In genomic region chr15:101723874-101724674, GRCh38 we compare ENCODE assay signal across 8 cellular contexts. TPM values are rescaled to one million over a fixed set of nuclear protein-coding genes. Genes with fewer than 3 reads are reported as not detected.
DNase-seq lines count a peak whose midpoint lies in the region; TF ChIP-seq lines count a peak whose summit lies in the region.

Gene TARS3 (minus strand): TSS chr15:101724473. CDS start chr15:101724387, 86 bp downstream.

- no CpG with 5 or more reads among the region's 93 CpGs for WGBS in H9 (ENCODE audit: extremely low coverage, insufficient read length, low lambda C conversion rate)
- whole genome bisulfite sequencing in suprapubic skin, result 0% methylated on average over 19 of the region's 93 CpGs

- no peak within 1 kb of the TSS for H2BK20ac ChIP-seq in H9 (ENCODE audit: low read depth, low read length, poor library complexity, severe bottlenecking)

- no peaks in the 10 kb centered on the region for H3K27me3 Mint-ChIP-seq in H9 (ENCODE audit: low read depth)

- H3K27me3 ChIP-seq in H9 (ENCODE audit: insufficient read depth, low read length), result no peaks in the 10 kb centered on the region
- H3K27me3 ChIP-seq in Loucy (ENCODE audit: insufficient read depth, low read length, poor library complexity, severe bottlenecking), result no peaks in the 10 kb centered on the region
- H3K27me3 ChIP-seq in SJSA1 (replicated peaks), result no peaks in the 10 kb centered on the region
- no peaks in the 10 kb centered on the region for H3K27me3 ChIP-seq in suprapubic skin

- H2BK15ac ChIP-seq in H9 (ENCODE audit: low read depth, low read length), result no peak within 1 kb of the TSS

- H2AFZ ChIP-seq in H9 (ENCODE audit: low read length), result no peak within 1 kb of the TSS
- peak within 1 kb of the TSS; percentile 88 for H2AFZ ChIP-seq in Loucy (ENCODE audit: low read length)

- peak within 1 kb of the TSS; percentile 35 for H3K9ac ChIP-seq in H9 (ENCODE audit: extremely low read depth, insufficient read length, low read length)
- peak within 1 kb of the TSS; percentile 73 for H3K9ac ChIP-seq in Loucy (ENCODE audit: low read depth, low read length, poor library complexity, severe bottlenecking)

- H2BK120ac ChIP-seq in H9 (ENCODE audit: low read depth, low read length, poor library complexity, severe bottlenecking), result no peak within 1 kb of the TSS

- no peak within 1 kb of the TSS for H2BK12ac ChIP-seq in H9 (ENCODE audit: insufficient read length, low read depth, low read length)

- H3K4me1 ChIP-seq in H9 (ENCODE audit: insufficient read depth, low read length), result no peaks in the 10 kb centered on the region
- H3K4me1 ChIP-seq in Loucy (ENCODE audit: insufficient read depth, low read length, poor library complexity, severe bottlenecking), result peaks cover 15% of the 10 kb centered on the region
- peaks cover 6% of the 10 kb centered on the region for H3K4me1 ChIP-seq in SJSA1 (replicated peaks)
- H3K4me1 ChIP-seq in suprapubic skin, result peaks cover 13% of the 10 kb centered on the region

- no peak within 1 kb of the TSS for H3K4ac ChIP-seq in H9 (ENCODE audit: low read depth, low read length)

- TF ChIP-seq POLR2A in suprapubic skin (IDR thresholded peaks at IDR 0.05), result peak; percentile 63 to 83

- no peaks in the 10 kb centered on the region for H3K9me2 ChIP-seq in Loucy (replicated peaks; ENCODE audit: low read depth, low read length)

- H4K91ac ChIP-seq in H9 (ENCODE audit: insufficient read length, low read depth, low read length), result no peak within 1 kb of the TSS

- peak; percentile 27; the same call in 2 of the 3 replicates for TF ChIP-seq CTCF in H9 (conservative IDR thresholded peaks at IDR 0.05)
- TF ChIP-seq CTCF in Loucy (conservative IDR thresholded peaks at IDR 0.05; ENCODE audit: low read length), result peak; percentile 37
- no peak for TF ChIP-seq CTCF in suprapubic skin (IDR thresholded peaks at IDR 0.05)

- DNase-seq in GM03348 (ENCODE audit: low spot score), result peak; percentile 99
- DNase-seq in H9, result peak; percentile 95
- DNase-seq in SJSA1 (ENCODE audit: low read depth in 1 of 2, low spot score in 2 of 2), result peak; percentile 90 to 94
- DNase-seq in activated naive CD4-positive, alpha-beta T cell treated with Interleukin-2 at 50 U/mL for 16 hours, result peak; percentile 96
- DNase-seq in germinal center (ENCODE audit: low spot score), result peak; percentile 96
- peak; percentile 94 for DNase-seq in occipital lobe (lab: John Stamatoyannopoulos, UW)
- peak; percentile 97 for DNase-seq in suprapubic skin (ENCODE audit: low spot score in 2 of 2)

- H3K9me3 ChIP-seq in H9 (ENCODE audit: control insufficient read depth, low read depth, low read length), result no peaks in the 10 kb centered on the region
- peaks cover 3% of the 10 kb centered on the region; the same call in 1 of the 2 replicates for H3K9me3 ChIP-seq in Loucy (ENCODE audit: insufficient read depth, low read depth, low read length)
- H3K9me3 ChIP-seq in SJSA1 (replicated peaks), result no peaks in the 10 kb centered on the region
- no peaks in the 10 kb centered on the region for H3K9me3 ChIP-seq in suprapubic skin

- peaks cover 5% of the 10 kb centered on the region; the same call in 1 of the 2 replicates for H3K36me3 ChIP-seq in Loucy (ENCODE audit: insufficient read depth, low read length)
- peaks cover 35% of the 10 kb centered on the region for H3K36me3 ChIP-seq in SJSA1
- peaks cover 24% of the 10 kb centered on the region for H3K36me3 ChIP-seq in suprapubic skin

- H3K4me3 Mint-ChIP-seq in H9, result peak within 1 kb of the TSS; percentile 78 to 83

- no peak within 1 kb of the TSS for H3K56ac ChIP-seq in H9 (ENCODE audit: insufficient read length, low read depth, low read length)

- H3F3A ChIP-seq in Loucy (ENCODE audit: low read depth), result peaks cover 10% of the 10 kb centered on the region

- H4K20me1 ChIP-seq in H9 (ENCODE audit: control insufficient read depth, insufficient read depth, insufficient read length) (no peaks in the 10 kb centered on the region), Loucy (ENCODE audit: insufficient read depth, low read length, poor library complexity, severe bottlenecking) (no peaks in the 10 kb centered on the region)

- H3K4me3 ChIP-seq in Loucy (ENCODE audit: low read length, poor library complexity, severe bottlenecking) (peak within 1 kb of the TSS; percentile 78), SJSA1 (peak within 1 kb of the TSS; percentile 81), suprapubic skin (peak within 1 kb of the TSS; percentile 79)

- no peak within 1 kb of the TSS for H3K23ac ChIP-seq in H9 (ENCODE audit: insufficient read length, low read depth, low read length)

- no peak within 1 kb of the TSS for H2AK5ac ChIP-seq in H9 (ENCODE audit: insufficient read length, low read length)

- no peak within 1 kb of the TSS for H2BK5ac ChIP-seq in H9 (ENCODE audit: insufficient read length, low read length)

- no peaks in the 10 kb centered on the region for H3K79me1 ChIP-seq in H9 (ENCODE audit: insufficient read depth, low read depth, low read length, poor library complexity, severe bottlenecking)

- H3K14ac ChIP-seq in H9 (ENCODE audit: insufficient read depth, low read length), result peak within 1 kb of the TSS; percentile 61

- H3K27ac ChIP-seq in H9 (ENCODE audit: insufficient read length, low read depth, low read length) (no peak within 1 kb of the TSS), SJSA1 (peak within 1 kb of the TSS; percentile 62), suprapubic skin (peak within 1 kb of the TSS; percentile 91)

- H3T11ph ChIP-seq in H9 (ENCODE audit: low read length), result no peak within 1 kb of the TSS

- no peak within 1 kb of the TSS for H4K8ac ChIP-seq in H9 (replicated peaks; ENCODE audit: insufficient read length, low read depth, low read length)

- H3K27ac Mint-ChIP-seq in H9, result no peak within 1 kb of the TSS; a peak in 2 of 7 replicates

- H3K9me3 Mint-ChIP-seq in H9, result no peaks in the 10 kb centered on the region

- H3K36me3 Mint-ChIP-seq in H9 (ENCODE audit: insufficient read depth in 1 of 3, low read depth in 3 of 3), result peaks cover 7 to 27% (median 18%) of the 10 kb centered on the region in 3 experiments; a peak in 6 of 7 replicates

- H3K23me2 ChIP-seq in H9 (ENCODE audit: insufficient read length, low read depth, low read length, poor library complexity, severe bottlenecking), result peaks cover 6% of the 10 kb centered on the region

- no peak for TF ChIP-seq EP300 in suprapubic skin (IDR thresholded peaks at IDR 0.05)

- H3K4me1 Mint-ChIP-seq in H9, result peaks cover 7 to 11% of the 10 kb centered on the region in 2 experiments; a peak in 3 of 4 replicates

- H4K5ac ChIP-seq in H9 (ENCODE audit: insufficient read length, low read depth, low read length), result no peak within 1 kb of the TSS

- no peaks in the 10 kb centered on the region for H3K79me2 ChIP-seq in H9 (ENCODE audit: insufficient read depth, low read length)
- no peaks in the 10 kb centered on the region for H3K79me2 ChIP-seq in Loucy (ENCODE audit: insufficient read depth, low read length)

- peak within 1 kb of the TSS; percentile 40 for H3K18ac ChIP-seq in H9 (ENCODE audit: insufficient read length, low read depth, low read length)

- H3K4me2 ChIP-seq in H9 (ENCODE audit: insufficient read depth, insufficient read length, low read length), result peak within 1 kb of the TSS; percentile 35
- H3K4me2 ChIP-seq in Loucy (ENCODE audit: low read depth, low read length, poor library complexity, severe bottlenecking), result peak within 1 kb of the TSS; percentile 81

RNA-seq across cellular contexts. Expression of gene TARS3, which starts in this region (rescaled TPM):
- total RNA-seq in H9 (2021), result 14.1 and 14.9 TPM in 2 replicates
- total RNA-seq in SJSA1 (2014; rRNA removed; shearing (Covaris generic)), result 20.7 and 30.2 TPM in 2 replicates
- total RNA-seq in occipital lobe, result 34.9 TPM
- total RNA-seq in suprapubic skin, result 10 to 100 TPM in 3 of 4 donors, 1 to 10 TPM in 1; 5.4 to 19.3 (median 12.3) TPM

Comparison
In these comparisons a context has a peak if more than half of its experiments do, and no peak if none do; other contexts are left out.
1. CTCF ChIP-seq: peak in H9 (single experiment) and Loucy (single experiment); none in suprapubic skin (0 of 2).
2. Peak in every context shown above with its lines, with median percentiles within 50 percentile points of each other: DNase-seq and H3K4me3 ChIP-seq.